22 cellular contexts compared by ENCODE assay signal in the genomic region with DNA sequence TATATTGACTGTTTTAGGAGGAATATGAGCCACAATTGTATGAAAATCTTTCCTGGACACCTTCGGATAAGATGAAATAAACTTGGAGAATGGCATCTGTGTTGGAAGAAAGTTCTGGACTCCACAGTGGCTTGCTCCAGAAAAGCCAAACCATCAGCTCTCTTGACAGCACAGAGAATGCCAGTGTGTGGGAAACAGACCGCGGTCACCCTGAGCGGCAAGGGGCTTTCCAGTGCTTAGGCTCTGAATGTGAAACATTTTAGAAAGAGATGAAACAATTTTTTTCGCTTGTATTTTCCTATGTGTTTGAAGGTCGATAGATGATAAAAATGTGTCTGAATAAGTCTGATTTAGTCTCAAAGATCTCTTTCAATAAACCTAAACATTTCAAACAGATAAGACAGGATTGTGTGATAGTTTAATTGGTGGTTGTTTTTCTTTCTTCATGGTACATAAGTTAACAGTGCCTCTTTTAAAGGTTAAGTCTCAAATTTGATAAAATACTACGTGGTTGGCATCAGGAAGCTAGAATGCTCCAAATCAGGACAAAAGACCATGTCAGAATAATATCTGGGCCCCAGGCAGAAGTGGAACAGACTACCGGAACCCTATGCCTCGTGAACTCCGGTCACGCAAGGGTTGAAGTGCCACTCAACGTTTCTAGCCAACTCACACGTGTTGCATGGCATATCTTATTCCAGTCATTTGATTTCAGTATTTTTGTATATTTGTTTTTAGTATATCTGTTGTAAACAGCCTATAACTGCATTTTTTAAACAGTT.
"Had no signal": no experiment of that assay in that cellular context is flagged by ENCODE, and none has a peak within 500 bp of the region (broad histone marks: within the 10 kb centered on the region; RNA-seq: fewer than 3 reads in every experiment).

No MANE protein-coding gene starts in this region.

- H3K4me3 Mint-ChIP-seq: natural killer cell treated with Interleukin-12 subunit alpha and Interleukin-12 subunit beta and Interleukin-15 and Interleukin-18, amount 100 ng/mL, for 72 hours had no signal

- FAIRE-seq: endometrium, pancreas, small intestine had no signal

- H3K4me1 ChIP-seq: pancreas had no signal

- H3K4me3 ChIP-seq: hepatocyte, lung, pancreas, stomach, thoracic aorta had no signal

- H3K27ac ChIP-seq: foreskin keratinocyte, hepatocyte, pancreas, stomach, thoracic aorta had no signal

- H3K27me3 ChIP-seq: foreskin keratinocyte, hepatocyte, pancreas, stomach had no signal

- H3K36me3 ChIP-seq: pancreas, stomach, thoracic aorta had no signal

- H2AFZ ChIP-seq: hepatocyte had no signal

- H3K27me3 Mint-ChIP-seq: progenitor cell of endocrine pancreas had no signal

- H3K27ac Mint-ChIP-seq: natural killer cell treated with Interleukin-12 subunit alpha and Interleukin-12 subunit beta and Interleukin-15 and Interleukin-18, amount 100 ng/mL, for 72 hours; progenitor cell of endocrine pancreas had no signal

- H3K9me3 ChIP-seq: pancreas, stomach, thoracic aorta had no signal

- DNase-seq: effector memory CD4-positive, alpha-beta T cell; foreskin keratinocyte; head of caudate nucleus; left colon; left ventricle myocardium superior; mesenchymal stem cell; midbrain; occipital lobe; pancreas; right cardiac atrium; small intestine; stimulated activated CD4-positive, alpha-beta T cell treated with anti-CD3 and anti-CD28 coated beads, Interleukin-12 subunit alpha, Interleukin-12 subunit beta, amount 100 ng/mL, for 4 hours; stimulated activated naive CD4-positive, alpha-beta T cell; stomach; substantia nigra; trophoblast cell had no signal

- ATAC-seq: foreskin keratinocyte; left colon; left ventricle myocardium superior; natural killer cell treated with Interleukin-12 subunit alpha and Interleukin-12 subunit beta and Interleukin-15 and Interleukin-18, amount 100 ng/mL, for 72 hours; pancreas; right cardiac atrium had no signal

- H3K36me3 Mint-ChIP-seq: natural killer cell treated with Interleukin-12 subunit alpha and Interleukin-12 subunit beta and Interleukin-15 and Interleukin-18, amount 100 ng/mL, for 72 hours had no signal

- H3K79me2 ChIP-seq: hepatocyte had no signal

- H3K4me2 ChIP-seq: hepatocyte had no signal

- H3K9me3 Mint-ChIP-seq: natural killer cell treated with Interleukin-12 subunit alpha and Interleukin-12 subunit beta and Interleukin-15 and Interleukin-18, amount 100 ng/mL, for 72 hours had no signal
